Comparison of ENCODE assay signal across 22 cellular contexts in the genomic region with DNA sequence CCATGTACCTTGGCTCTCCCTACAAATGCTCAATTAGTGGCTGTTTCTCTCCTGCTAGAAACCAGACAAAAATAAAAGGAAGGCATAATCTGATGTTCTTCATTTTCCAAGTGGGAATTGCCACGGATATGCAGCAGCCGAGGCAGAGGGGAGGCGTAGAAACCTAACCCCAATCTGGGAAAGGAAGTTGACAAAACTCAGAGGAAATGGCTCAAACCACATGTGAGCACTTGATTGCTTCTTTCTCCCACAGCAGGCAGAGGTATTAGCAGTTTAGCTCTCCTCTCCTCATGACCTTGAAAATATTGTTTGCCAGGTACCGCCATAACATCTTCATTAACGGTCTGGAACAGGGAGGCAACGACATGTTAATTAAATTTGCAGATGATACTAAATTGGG. TPM values are rescaled to one million over a fixed set of nuclear protein-coding genes. Genes with fewer than 3 reads are reported as not detected.
"Had no signal": no experiment of that assay in that cellular context is flagged by ENCODE, and none has a peak within 500 bp of the region (broad histone marks: within the 10 kb centered on the region; RNA-seq: fewer than 3 reads in every experiment).

No MANE protein-coding gene starts in this region.

- DNase-seq: activated B cell treated with CpG ODN at 0.5 μM for 24 hours; activated CD4-positive, alpha-beta T cell treated with anti-CD3 and anti-CD28 coated beads, Interleukin-2, amount 10 ng/mL, durations not matched to agents 7 days and 5 days; activated CD8-positive, alpha-beta memory T cell treated with anti-CD3 and anti-CD28 coated beads for 24 hours; activated naive CD4-positive, alpha-beta T cell treated with anti-CD3 and anti-CD28 coated beads, Interleukin-2, amount 10 ng/mL, durations not matched to agents 7 days and 5 days; amniotic stem cell; cerebellar nuclear complex; nephron progenitor cell; spleen; stimulated activated CD4-positive, alpha-beta T cell treated with anti-CD3 and anti-CD28 coated beads, Interleukin-1b, Interleukin-23, amount 100 ng/mL, for 48 hours; stimulated activated naive CD4-positive, alpha-beta T cell treated with Interleukin-2 at 50 U/mL for 16 hours; trophoblast cell had no signal

- H3K4me3 Mint-ChIP-seq: activated B cell treated with CpG ODN at 0.5 μM for 24 hours; activated CD4-positive, alpha-beta T cell treated with anti-CD3 and anti-CD28 coated beads, Interleukin-2, amount 10 ng/mL, durations not matched to agents 7 days and 5 days; activated naive CD4-positive, alpha-beta T cell treated with anti-CD3 and anti-CD28 coated beads, Interleukin-2, amount 10 ng/mL, durations not matched to agents 7 days and 5 days; brain; nephron progenitor cell had no signal

- ATAC-seq: left lobe of liver, mucosa of descending colon, sciatic nerve had no signal

- FAIRE-seq: islet of Langerhans, TTC549 had no signal

- H3K36me3 Mint-ChIP-seq: activated naive CD4-positive, alpha-beta T cell treated with anti-CD3 and anti-CD28 coated beads, Interleukin-2, amount 10 ng/mL, durations not matched to agents 7 days and 5 days; brain had no signal

- H3K27ac Mint-ChIP-seq: activated B cell treated with CpG ODN at 0.5 μM for 24 hours; activated naive CD4-positive, alpha-beta T cell treated with anti-CD3 and anti-CD28 coated beads, Interleukin-2, amount 10 ng/mL, durations not matched to agents 7 days and 5 days; nephron progenitor cell had no signal

- H3K27ac ChIP-seq: esophagus muscularis mucosa, spleen had no signal

- H3K9me3 Mint-ChIP-seq: activated B cell treated with CpG ODN at 0.5 μM for 24 hours; activated CD4-positive, alpha-beta T cell treated with anti-CD3 and anti-CD28 coated beads, Interleukin-2, amount 10 ng/mL, durations not matched to agents 7 days and 5 days; activated naive CD4-positive, alpha-beta T cell treated with anti-CD3 and anti-CD28 coated beads, Interleukin-2, amount 10 ng/mL, durations not matched to agents 7 days and 5 days; nephron progenitor cell had no signal

- H3K36me3 ChIP-seq: esophagus muscularis mucosa, spleen had no signal

- H3K4me3 ChIP-seq: esophagus muscularis mucosa, mucosa of descending colon, spleen had no signal

- H3K9me3 ChIP-seq: esophagus muscularis mucosa, mucosa of descending colon, spleen had no signal

RNA-seq across cellular contexts. Expression of a gene that starts 3.8 kb away (rescaled TPM):
- total RNA-seq: activated B cell treated with CpG ODN at 0.5 μM for 24 hours; activated CD4-positive, alpha-beta T cell treated with anti-CD3 and anti-CD28 coated beads, Interleukin-2, amount 10 ng/mL, durations not matched to agents 7 days and 5 days; dermis microvascular lymphatic vessel endothelial cell; esophagus muscularis mucosa; fibroblast of villous mesenchyme; left lobe of liver; mucosa of descending colon; osteocyte; pulmonary artery endothelial cell; sciatic nerve; spleen had no signal
- polyA plus RNA-seq: spleen had no signal
